2 cellular contexts compared by ENCODE assay signal in genomic region chr12:12323606-12324005, GRCh38.
TF ChIP-seq lines count a peak whose summit lies in the region.

No MANE protein-coding gene starts in this region.

TF ChIP-seq in SK-N-SH treated with all-trans-retinoic acid at 6 μM for 48 hours, 23 proteins besides CTCF, POLR2A, EP300 and RAD21:
- TF ChIP-seq CSDC2 (CRISPR knock-in tag; IDR thresholded peaks at IDR 0.05): no peak
- no peak for TF ChIP-seq BACH2 (CRISPR knock-in tag; IDR thresholded peaks at IDR 0.05; ENCODE audit: borderline replicate concordance)
- TF ChIP-seq GLIS3 (CRISPR knock-in tag; IDR thresholded peaks at IDR 0.05): no peak
- TF ChIP-seq CSRNP3 (CRISPR knock-in tag; IDR thresholded peaks at IDR 0.05): no peak
- TF ChIP-seq TOX (CRISPR knock-in tag; IDR thresholded peaks at IDR 0.05; ENCODE audit: borderline replicate concordance): no peak
- no peak for TF ChIP-seq ZNF8 (CRISPR knock-in tag; IDR thresholded peaks at IDR 0.05)
- no peak for TF ChIP-seq ZC3H10 (CRISPR knock-in tag; IDR thresholded peaks at IDR 0.05)
- no peak for TF ChIP-seq ESRRG (CRISPR knock-in tag; IDR thresholded peaks at IDR 0.05)
- no peak for TF ChIP-seq TSHZ2 (CRISPR knock-in tag; IDR thresholded peaks at IDR 0.05)
- TF ChIP-seq POU6F1 (CRISPR knock-in tag; IDR thresholded peaks at IDR 0.05; ENCODE audit: borderline replicate concordance, low read depth): no peak
- no peak for TF ChIP-seq OSR1 (CRISPR knock-in tag; IDR thresholded peaks at IDR 0.05)
- no peak for TF ChIP-seq ZNF70 (CRISPR knock-in tag; IDR thresholded peaks at IDR 0.05)
- TF ChIP-seq ARNTL (CRISPR knock-in tag; IDR thresholded peaks at IDR 0.05; ENCODE audit: borderline replicate concordance, low read depth): no peak
- no peak for TF ChIP-seq CREB5 (CRISPR knock-in tag; IDR thresholded peaks at IDR 0.05; ENCODE audit: low read depth)
- TF ChIP-seq ISL1 (CRISPR knock-in tag; IDR thresholded peaks at IDR 0.05): no peak
- TF ChIP-seq ZNF565 (CRISPR knock-in tag; conservative IDR thresholded peaks at IDR 0.05; ENCODE audit: low read depth): no peak
- TF ChIP-seq PPARA (CRISPR knock-in tag; IDR thresholded peaks at IDR 0.05; ENCODE audit: borderline replicate concordance): no peak

TF ChIP-seq in SK-N-SH, 30 proteins besides CTCF, POLR2A, EP300 and RAD21:
- no peak for TF ChIP-seq CHD2 (IDR thresholded peaks at IDR 0.05; ENCODE audit: low read length, partially characterized antibody)
